In genomic region chr17:75614006-75614405, GRCh38 we compare ENCODE assay signal across 18 cellular contexts. TPM values are rescaled to one million over a fixed set of nuclear protein-coding genes. Genes with fewer than 3 reads are reported as not detected.
DNase-seq lines count a peak whose midpoint lies in the region; ATAC-seq, FAIRE-seq and TF ChIP-seq lines count a peak whose summit lies in the region.
"Had no signal": no experiment of that assay in that cellular context is flagged by ENCODE, and none has a peak within 500 bp of the region (broad histone marks: within the 10 kb centered on the region; RNA-seq: fewer than 3 reads in every experiment).

No MANE protein-coding gene starts in this region.

- no peaks in the 10 kb centered on the region for H3K9me2 ChIP-seq in OCI-LY1 (ENCODE audit: low read depth, low read length)

- no peak overlapping the region for H2BK5ac ChIP-seq in H1 (ENCODE audit: low read depth, low read length)

- TF ChIP-seq CTCF in A673 (conservative IDR thresholded peaks at IDR 0.05; ENCODE audit: low read depth, low read length) (peak; percentile 33; the same call in 1 of the 2 replicates), GM12872 (IDR thresholded peaks at IDR 0.05; ENCODE audit: insufficient read depth, low read depth, low read length) (peak; percentile 31; the same call in 1 of the 3 replicates), OCI-LY1 (IDR thresholded peaks at IDR 0.05; ENCODE audit: low read length) (peak; percentile 39), H1 (IDR thresholded peaks at IDR 0.05; ENCODE audit: control extremely low read depth in 1 of 3, insufficient read depth in 1 of 3, low read depth in 1 of 3, low read length in 3 of 3) (peak; percentile 55 to 64 (median 59))

- H3K23me2 ChIP-seq in H1 (ENCODE audit: low read depth, low read length): no peaks in the 10 kb centered on the region

- H3K4ac ChIP-seq in H1 (replicated peaks; ENCODE audit: insufficient read length, low read depth, low read length): no peak overlapping the region

- WGBS in H1 (ENCODE audit: extremely low coverage in 1 of 2, insufficient coverage in 1 of 2, insufficient read length in 1 of 2, insufficient replicate concordance in 2 of 2, low coverage in 1 of 2, low lambda C conversion rate in 2 of 2, missing lambda C conversion rate in 1 of 2), 2 experiments: 85% methylated on average over 9 of the region's 12 CpGs; no CpG with 5 or more reads in 1 of the 2 experiments

- H3K4me1 ChIP-seq in A673 (ENCODE audit: insufficient read depth, low read length, poor library complexity, severe bottlenecking) (no peaks in the 10 kb centered on the region), OCI-LY1 (ENCODE audit: insufficient read depth, low read length, severe bottlenecking) (no peaks in the 10 kb centered on the region), H1 (replicated peaks in 1 of 4; ENCODE audit: control insufficient read depth in 3 of 4, insufficient read depth in 4 of 4, low read length in 3 of 4) (no peaks in the 10 kb centered on the region)

- no peak overlapping the region for H3K4me3 ChIP-seq in A673 (ENCODE audit: low read depth, low read length, poor library complexity, severe bottlenecking)
- H3K4me3 ChIP-seq in OCI-LY1 (ENCODE audit: low read depth, low read length, poor library complexity, severe bottlenecking): no peak overlapping the region
- H3K4me3 ChIP-seq in H1 (ENCODE audit: extremely low read depth in 1 of 4, insufficient read depth in 2 of 4, low read depth in 3 of 4, low read length in 4 of 4): no peak overlapping the region
- H3K4me3 ChIP-seq: transverse colon had no signal

- ATAC-seq in HG03280 (IDR thresholded peaks at IDR 0.05; ENCODE audit: unreplicated experiment): no peak
- ATAC-seq in GM18520 (IDR thresholded peaks at IDR 0.05; ENCODE audit: unreplicated experiment): no peak
- ATAC-seq in HG02642 (IDR thresholded peaks at IDR 0.05; ENCODE audit: poor library complexity, unreplicated experiment): no peak

- H4K5ac ChIP-seq in H1 (ENCODE audit: insufficient read length, low read depth, low read length): no peak overlapping the region

- no peak for DNase-seq in A673 (ENCODE audit: low spot score)
- DNase-seq in H1 (ENCODE audit: low read depth in 1 of 2, low spot score in 2 of 2): no peak
- no peak for DNase-seq in NCI-H2171 treated with DMSO at 0.1 percent for 48 hours (lab: John Stamatoyannopoulos, UW)
- DNase-seq: activated naive CD8-positive, alpha-beta T cell treated with anti-CD3 and anti-CD28 coated beads, Interleukin-2, amount 10 ng/mL, durations not matched to agents 7 days and 5 days; EL; HCEC 1CT; kidney glomerular epithelial cell; NCI-H2171; stimulated activated CD4-positive, alpha-beta T cell treated with anti-CD3 and anti-CD28 coated beads, Interleukin-2, amount 100 ng/mL, for 24 hours; stimulated activated CD8-positive, alpha-beta memory T cell treated with anti-CD3 and anti-CD28 coated beads, Interleukin-4, amount 100 ng/mL, for 48 hours; transverse colon had no signal

- no peaks in the 10 kb centered on the region for H3F3A ChIP-seq in OCI-LY1 (ENCODE audit: insufficient read depth, low read length)

- H4K91ac ChIP-seq in H1 (replicated peaks; ENCODE audit: insufficient read length, low read length): no peak overlapping the region

- H3K79me2 ChIP-seq in OCI-LY1 (ENCODE audit: insufficient read depth, low read length): no peaks in the 10 kb centered on the region
- H3K79me2 ChIP-seq in H1 (ENCODE audit: control insufficient read depth in 1 of 2, insufficient read depth in 2 of 2, low read length in 2 of 2): no peaks in the 10 kb centered on the region

- no peak overlapping the region for H3K14ac ChIP-seq in H1 (ENCODE audit: insufficient read length)

- intact Hi-C loops in A673 (cut with micrococcal nuclease; ENCODE audit: unreplicated experiment): no loop called here

- no peaks in the 10 kb centered on the region for H3K36me3 ChIP-seq in A673 (ENCODE audit: insufficient read depth, low read length, poor library complexity, severe bottlenecking)
- H3K36me3 ChIP-seq in OCI-LY1 (ENCODE audit: insufficient read depth, low read length): no peaks in the 10 kb centered on the region
- no peaks in the 10 kb centered on the region for H3K36me3 ChIP-seq in H1 (ENCODE audit: control insufficient read depth in 2 of 4, insufficient read depth in 4 of 4, low read length in 3 of 4)

- H4K20me1 ChIP-seq in OCI-LY1 (ENCODE audit: insufficient read depth, low read length): no peaks in the 10 kb centered on the region
- H4K20me1 ChIP-seq in H1 (replicated peaks in 1 of 2; ENCODE audit: control insufficient read depth in 1 of 2, insufficient read depth in 2 of 2, low read length in 2 of 2): no peaks in the 10 kb centered on the region

- FAIRE-seq in H1 (lab: Jason Lieb, UNC): no peak
- FAIRE-seq: endothelial cell of umbilical vein had no signal

- no peak overlapping the region for H2AK5ac ChIP-seq in H1 (ENCODE audit: low read depth, low read length)

- BruUV-seq in A673 (replicated peaks; lab: Mats Ljungman, UMichigan): no TSS peak

- no peak for TF ChIP-seq POLR2A in H1 (IDR thresholded peaks at IDR 0.05; ENCODE audit: control extremely low read depth in 1 of 2, low read depth in 2 of 2, low read length in 2 of 2)

- no peak overlapping the region for H2BK12ac ChIP-seq in H1 (ENCODE audit: low read depth, low read length)

- H2AFZ ChIP-seq in OCI-LY1 (ENCODE audit: low read length) (no peak overlapping the region), H1 (ENCODE audit: low read length) (no peak overlapping the region)

- H3K56ac ChIP-seq in H1 (replicated peaks; ENCODE audit: insufficient read length, low read depth, low read length): no peak overlapping the region

- no peak overlapping the region for H3K9ac ChIP-seq in OCI-LY1 (ENCODE audit: low read length)
- H3K9ac ChIP-seq in H1 (replicated peaks in 1 of 4; ENCODE audit: extremely low read depth in 1 of 4, low read depth in 3 of 4, low read length in 3 of 4): no peak overlapping the region

- peak; percentile 31 to 47; a peak in 3 of 4 replicates for TF ChIP-seq RAD21 in H1 (IDR thresholded peaks at IDR 0.05 in 1 of 2, conservative IDR thresholded peaks at IDR 0.05 in 1 of 2; ENCODE audit: low read depth in 2 of 2, low read length in 2 of 2)

- no peak overlapping the region for H4K8ac ChIP-seq in H1 (ENCODE audit: extremely low read depth, insufficient read depth, low read length)

- no peaks in the 10 kb centered on the region for H3K79me1 ChIP-seq in H1 (ENCODE audit: low read depth, low read length)

- H2BK20ac ChIP-seq in H1 (ENCODE audit: low read length): no peak overlapping the region

- no peak overlapping the region for H3K27ac ChIP-seq in A673 (ENCODE audit: low read depth, low read length, poor library complexity, severe bottlenecking)
- no peak overlapping the region for H3K27ac ChIP-seq in OCI-LY1 (ENCODE audit: low read depth, low read length, poor library complexity, severe bottlenecking)
- no peak overlapping the region for H3K27ac ChIP-seq in H1 (ENCODE audit: low read depth, low read length)

- no peaks in the 10 kb centered on the region for H3K9me3 ChIP-seq in A673 (ENCODE audit: low read depth, low read length, poor library complexity, severe bottlenecking)
- H3K9me3 ChIP-seq in OCI-LY1 (ENCODE audit: low read length): no peaks in the 10 kb centered on the region
- H3K9me3 ChIP-seq in H1 (ENCODE audit: insufficient read depth in 2 of 2, low read depth in 1 of 2, low read length in 1 of 2): no peaks in the 10 kb centered on the region
- H3K9me3 ChIP-seq: transverse colon had no signal

- CTCF ChIA-PET in A673 (lab: Charles Lee) (interaction anchor here (0.8 kb wide), 1 partner anchor 134 kb away, joined by 3 read pairs; no protein-coding TSS in a partner anchor), H1 (lab: Charles Lee; ENCODE audit: partially characterized antibody) (interaction anchor here (0.6 to 59.2 kb wide), 14 partner anchors 8 to 240 kb away, joined by 3 to 2200 read pairs (median 4); partner anchors contain the start of genes RECQL5, SAP30BP and SMIM5)

- no peak overlapping the region for H3K23ac ChIP-seq in H1 (ENCODE audit: insufficient read length)

- no peaks in the 10 kb centered on the region for H3K27me3 ChIP-seq in A673 (replicated peaks; ENCODE audit: insufficient read depth, low read depth, low read length, poor library complexity)
- peaks cover 6% of the 10 kb centered on the region; the same call in 1 of the 2 replicates for H3K27me3 ChIP-seq in OCI-LY1 (ENCODE audit: insufficient read depth, low read length)
- no peaks in the 10 kb centered on the region for H3K27me3 ChIP-seq in H1 (replicated peaks in 1 of 4; ENCODE audit: control insufficient read depth in 3 of 4, extremely low read depth in 1 of 4, insufficient read depth in 3 of 4, low read length in 3 of 4)
- H3K27me3 ChIP-seq: transverse colon had no signal

- H2BK15ac ChIP-seq in H1 (ENCODE audit: low read length): no peak overlapping the region

- TF ChIP-seq EP300 in H1 (IDR thresholded peaks at IDR 0.05; ENCODE audit: borderline replicate concordance in 1 of 2, low read depth in 2 of 2, low read length in 2 of 2): no peak

- H3K4me2 ChIP-seq in OCI-LY1 (ENCODE audit: low read length): no peak overlapping the region
- no peak overlapping the region for H3K4me2 ChIP-seq in H1 (ENCODE audit: insufficient read depth in 1 of 2, low read depth in 2 of 2, low read length in 2 of 2)

- H2BK120ac ChIP-seq in H1 (replicated peaks; ENCODE audit: low read depth, low read length): no peak overlapping the region

- POLR2A ChIA-PET in A673 (lab: Charles Lee; ENCODE audit: low non-redundant PET): no interaction called here
- POLR2A ChIA-PET in H1 (lab: Charles Lee; ENCODE audit: partially characterized antibody): interaction anchor here (1.2 to 5.2 kb wide), 2 partner anchors 12 kb away, joined by 4 to 19 read pairs; no protein-coding TSS in a partner anchor

- no peak overlapping the region for H3K18ac ChIP-seq in H1 (ENCODE audit: extremely low read depth, low read length)

RNA-seq across cellular contexts. Expression of gene SMIM5, which starts 19.2 kb away (rescaled TPM):
- total RNA-seq in A673 (2021): 0.22 TPM in 1 of 2 replicates, not detected in the other
- not detected in 2 replicates for total RNA-seq in H1 (2021; fragmentation: NEBNext Ultra II Directional; extraction: Animal tissue kit (Norgen Biotek cat#: 25700))
- not detected in 2 replicates for polyA plus RNA-seq in H1 (2011; rRNA removed)
- not detected for polyA plus RNA-seq in H1 (2011; cell fraction: cytosol; rRNA removed)
- polyA plus RNA-seq in H1 (2011; cell fraction: nucleus; rRNA removed): 0.14 TPM
- 0.07 to 0.79 TPM (median 0.30 TPM) in 4 replicates for polyA plus RNA-seq in H1 (2012, experiment 1 of 2)
- 0.08 TPM for polyA plus RNA-seq in H1 (2012, experiment 2 of 2)
- not detected for polyA plus RNA-seq in H1 (2013, experiment 1 of 2)
- polyA plus RNA-seq in H1 (2013, experiment 2 of 2): not detected
- polyA minus RNA-seq in H1 (2011; rRNA and poly(A)+ RNA removed): not detected in 2 replicates
- not detected for polyA minus RNA-seq in H1 (2011; cell fraction: cytosol; rRNA and poly(A)+ RNA removed)
- polyA minus RNA-seq in H1 (2011; cell fraction: nucleus; rRNA and poly(A)+ RNA removed): not detected
- total RNA-seq: endothelial cell of umbilical vein, glomerular endothelial cell had no signal
- polyA plus RNA-seq: endothelial cell of umbilical vein had no signal

RNA-seq across cellular contexts. Expression of gene MYO15B, which starts 26.4 kb away (rescaled TPM):
- total RNA-seq in A673 (2021): 9.3 and 14.7 TPM in 2 replicates
- total RNA-seq in H1 (2021; fragmentation: NEBNext Ultra II Directional; extraction: Animal tissue kit (Norgen Biotek cat#: 25700)): 11.2 and 13.8 TPM in 2 replicates
- polyA plus RNA-seq in H1 (2011; rRNA removed): 7.1 and 15.1 TPM in 2 replicates
- polyA plus RNA-seq in H1 (2011; cell fraction: cytosol; rRNA removed): 12.4 TPM
- 107 TPM for polyA plus RNA-seq in H1 (2011; cell fraction: nucleus; rRNA removed)
- polyA plus RNA-seq in H1 (2012, experiment 1 of 2): 9.4 to 17.6 TPM (median 14.5 TPM) in 4 replicates
- 5.4 TPM for polyA plus RNA-seq in H1 (2012, experiment 2 of 2)
- polyA plus RNA-seq in H1 (2013, experiment 1 of 2): 5.8 TPM
- 4.9 TPM for polyA plus RNA-seq in H1 (2013, experiment 2 of 2)
- polyA minus RNA-seq in H1 (2011; rRNA and poly(A)+ RNA removed): 4.1 and 7.9 TPM in 2 replicates
- polyA minus RNA-seq in H1 (2011; cell fraction: cytosol; rRNA and poly(A)+ RNA removed): 12.5 TPM
- polyA minus RNA-seq in H1 (2011; cell fraction: nucleus; rRNA and poly(A)+ RNA removed): 40.4 TPM

RNA-seq across cellular contexts. Expression of gene RECQL5, which starts 52.9 kb away (rescaled TPM):
- 30.6 and 39.0 TPM in 2 replicates for total RNA-seq in A673 (2021)
- total RNA-seq in H1 (2021; fragmentation: NEBNext Ultra II Directional; extraction: Animal tissue kit (Norgen Biotek cat#: 25700)): 40.7 and 41.1 TPM in 2 replicates
- polyA plus RNA-seq in H1 (2011; rRNA removed): 15.1 and 34.9 TPM in 2 replicates
- 32.7 TPM for polyA plus RNA-seq in H1 (2011; cell fraction: cytosol; rRNA removed)
- polyA plus RNA-seq in H1 (2011; cell fraction: nucleus; rRNA removed): 166 TPM
- 29.1 to 42.9 TPM (median 40.6 TPM) in 4 replicates for polyA plus RNA-seq in H1 (2012, experiment 1 of 2)
- 39.8 TPM for polyA plus RNA-seq in H1 (2012, experiment 2 of 2)
- 27.4 TPM for polyA plus RNA-seq in H1 (2013, experiment 1 of 2)
- 25.6 TPM for polyA plus RNA-seq in H1 (2013, experiment 2 of 2)
- 34.6 and 39.9 TPM in 2 replicates for polyA minus RNA-seq in H1 (2011; rRNA and poly(A)+ RNA removed)
- polyA minus RNA-seq in H1 (2011; cell fraction: cytosol; rRNA and poly(A)+ RNA removed): 35.7 TPM
- polyA minus RNA-seq in H1 (2011; cell fraction: nucleus; rRNA and poly(A)+ RNA removed): 79.5 TPM

RNA-seq across cellular contexts. Expression of gene SAP30BP, which starts 53.1 kb away (rescaled TPM):
- 98.1 and 114 TPM in 2 replicates for total RNA-seq in A673 (2021)
- 79.9 and 81.5 TPM in 2 replicates for total RNA-seq in H1 (2021; fragmentation: NEBNext Ultra II Directional; extraction: Animal tissue kit (Norgen Biotek cat#: 25700))
- polyA plus RNA-seq in H1 (2011; rRNA removed): 63.3 and 82.1 TPM in 2 replicates
- polyA plus RNA-seq in H1 (2011; cell fraction: cytosol; rRNA removed): 88.6 TPM
- 167 TPM for polyA plus RNA-seq in H1 (2011; cell fraction: nucleus; rRNA removed)
- polyA plus RNA-seq in H1 (2012, experiment 1 of 2): 60.3 to 81.1 TPM (median 73.3 TPM) in 4 replicates
- 72.8 TPM for polyA plus RNA-seq in H1 (2012, experiment 2 of 2)
- 55.3 TPM for polyA plus RNA-seq in H1 (2013, experiment 1 of 2)
- 51.7 TPM for polyA plus RNA-seq in H1 (2013, experiment 2 of 2)
- polyA minus RNA-seq in H1 (2011; rRNA and poly(A)+ RNA removed): 44.8 and 47.0 TPM in 2 replicates
- 35.2 TPM for polyA minus RNA-seq in H1 (2011; cell fraction: cytosol; rRNA and poly(A)+ RNA removed)
- 50.9 TPM for polyA minus RNA-seq in H1 (2011; cell fraction: nucleus; rRNA and poly(A)+ RNA removed)
